Comparison of ENCODE assay signal across 24 cellular contexts in genomic region chr10:2957785-2958184, GRCh38.
DNase-seq lines count a peak whose midpoint lies in the region; ATAC-seq, FAIRE-seq and TF ChIP-seq lines count a peak whose summit lies in the region.
"Had no signal": no experiment of that assay in that cellular context is flagged by ENCODE, and none has a peak within 500 bp of the region (broad histone marks: within the 10 kb centered on the region; RNA-seq: fewer than 3 reads in every experiment).

No MANE protein-coding gene starts in this region.

- TF ChIP-seq CTCF in WTC11 (IDR thresholded peaks at IDR 0.05): no peak
- TF ChIP-seq CTCF in liver (IDR thresholded peaks at IDR 0.05; ENCODE audit: low read depth, low read length, missing input control): no peak
- no peak for TF ChIP-seq CTCF in kidney (IDR thresholded peaks at IDR 0.05; ENCODE audit: borderline replicate concordance, extremely low read depth, insufficient read depth)
- no peak for TF ChIP-seq CTCF in right atrium auricular region (IDR thresholded peaks at IDR 0.05)

- no peaks in the 10 kb centered on the region for H3K36me3 ChIP-seq in liver (ENCODE audit: control insufficient read depth in 4 of 4, insufficient read depth in 3 of 4, low read depth in 1 of 4, low read length in 3 of 4)
- H3K36me3 ChIP-seq in kidney (ENCODE audit: control insufficient read depth in 1 of 2, insufficient read depth in 2 of 2, low read length in 2 of 2): no peaks in the 10 kb centered on the region
- H3K36me3 ChIP-seq in right atrium auricular region: no peaks in the 10 kb centered on the region
- H3K36me3 ChIP-seq: BLaER1 treated with 17β-estradiol and CSF1 and Interleukin-3, amounts not matched to agents 10 nM and 100 nM had no signal

- ATAC-seq in WTC11 (no peak), left lobe of liver (peak; percentile 50), left colon (no peak)
- ATAC-seq in stimulated activated naive B cell treated with anti-CD40 and anti-IgM and Interleukin-4, amounts not matched to agents 10 μg/mL and 1 μg/mL and 100 μg/mL, for 72 hours (replicated peaks): no peak
- ATAC-seq: A549; CD8-positive, alpha-beta T cell had no signal

- CTCF ChIA-PET in WTC11 (lab: Charles Lee): interaction anchor here (1.0 kb wide), 1 partner anchor 8 kb away, joined by 3 read pairs; no protein-coding TSS in a partner anchor
- CTCF ChIA-PET in activated CD4-positive, alpha-beta memory T cell treated with anti-CD3 and anti-CD28 coated beads, Interleukin-2, amount 10 ng/mL, durations not matched to agents 7 days and 5 days (lab: Charles Lee): no interaction called here

- peaks cover 5% of the 10 kb centered on the region for H3K4me1 Mint-ChIP-seq in WTC11
- H3K4me1 Mint-ChIP-seq in stimulated activated naive B cell treated with anti-CD40 and anti-IgM and Interleukin-4, amounts not matched to agents 10 μg/mL and 1 μg/mL and 100 μg/mL, for 72 hours: peaks cover 9 to 11% of the 10 kb centered on the region in 2 donors
- no peaks in the 10 kb centered on the region for H3K4me1 Mint-ChIP-seq in activated CD4-positive, alpha-beta memory T cell treated with anti-CD3 and anti-CD28 coated beads, Interleukin-2, amount 10 ng/mL, durations not matched to agents 7 days and 5 days
- H3K4me1 Mint-ChIP-seq: B cell had no signal

- no peak overlapping the region for H3K27ac Mint-ChIP-seq in WTC11
- peak overlapping the region; percentile 42 for H3K27ac Mint-ChIP-seq in stimulated activated naive B cell treated with anti-CD40 and anti-IgM and Interleukin-4, amounts not matched to agents 10 μg/mL and 1 μg/mL and 100 μg/mL, for 72 hours
- H3K27ac Mint-ChIP-seq in activated CD4-positive, alpha-beta memory T cell treated with anti-CD3 and anti-CD28 coated beads, Interleukin-2, amount 10 ng/mL, durations not matched to agents 7 days and 5 days: no peak overlapping the region
- H3K27ac Mint-ChIP-seq: B cell; CD4-positive, alpha-beta T cell; CD8-positive, alpha-beta T cell had no signal

- peaks cover 9% of the 10 kb centered on the region for H3K27me3 Mint-ChIP-seq in WTC11 (ENCODE audit: low read depth)
- peaks cover 26 to 27% of the 10 kb centered on the region in 2 donors for H3K27me3 Mint-ChIP-seq in stimulated activated naive B cell treated with anti-CD40 and anti-IgM and Interleukin-4, amounts not matched to agents 10 μg/mL and 1 μg/mL and 100 μg/mL, for 72 hours
- H3K27me3 Mint-ChIP-seq in activated CD4-positive, alpha-beta memory T cell treated with anti-CD3 and anti-CD28 coated beads, Interleukin-2, amount 10 ng/mL, durations not matched to agents 7 days and 5 days: peaks cover 18% of the 10 kb centered on the region

- H3K4me3 ChIP-seq in liver (ENCODE audit: low read depth in 1 of 3, low read length in 3 of 3) (no peak overlapping the region), kidney (ENCODE audit: low read length in 2 of 2) (no peak overlapping the region), right atrium auricular region (no peak overlapping the region)
- H3K4me3 ChIP-seq: A549; BLaER1 treated with 17β-estradiol and CSF1 and Interleukin-3, amounts not matched to agents 10 nM and 100 nM had no signal

- intact Hi-C loops in left colon (cut with DNase I, micrococcal nuclease): no loop called here
- intact Hi-C loops in kidney (cut with DNase I): no loop called here

- H3K4me3 Mint-ChIP-seq in WTC11: no peak overlapping the region
- no peak overlapping the region for H3K4me3 Mint-ChIP-seq in stimulated activated naive B cell treated with anti-CD40 and anti-IgM and Interleukin-4, amounts not matched to agents 10 μg/mL and 1 μg/mL and 100 μg/mL, for 72 hours
- H3K4me3 Mint-ChIP-seq in activated CD4-positive, alpha-beta memory T cell treated with anti-CD3 and anti-CD28 coated beads, Interleukin-2, amount 10 ng/mL, durations not matched to agents 7 days and 5 days: no peak overlapping the region
- H3K4me3 Mint-ChIP-seq: B cell; CD4-positive, alpha-beta T cell; CD8-positive, alpha-beta T cell had no signal

- H3K27me3 ChIP-seq in liver (ENCODE audit: control insufficient read depth in 4 of 4, insufficient read depth in 4 of 4, low read length in 3 of 4): no peaks in the 10 kb centered on the region
- H3K27me3 ChIP-seq in right atrium auricular region: no peaks in the 10 kb centered on the region
- H3K27me3 ChIP-seq: BLaER1 treated with 17β-estradiol and CSF1 and Interleukin-3, amounts not matched to agents 10 nM and 100 nM had no signal

- H3K9me3 ChIP-seq in liver (ENCODE audit: control insufficient read depth in 4 of 4, low read length in 3 of 4) (no peaks in the 10 kb centered on the region), kidney (ENCODE audit: control insufficient read depth in 1 of 2, low read length in 2 of 2) (no peaks in the 10 kb centered on the region), right atrium auricular region (no peaks in the 10 kb centered on the region)
- H3K9me3 ChIP-seq: A549, Caco-2 had no signal

- peaks cover 43% of the 10 kb centered on the region for H3K9me3 Mint-ChIP-seq in WTC11
- H3K9me3 Mint-ChIP-seq in stimulated activated naive B cell treated with anti-CD40 and anti-IgM and Interleukin-4, amounts not matched to agents 10 μg/mL and 1 μg/mL and 100 μg/mL, for 72 hours: peaks cover 19 to 27% of the 10 kb centered on the region in 2 donors
- peaks cover 6% of the 10 kb centered on the region for H3K9me3 Mint-ChIP-seq in activated CD4-positive, alpha-beta memory T cell treated with anti-CD3 and anti-CD28 coated beads, Interleukin-2, amount 10 ng/mL, durations not matched to agents 7 days and 5 days
- H3K9me3 Mint-ChIP-seq: CD4-positive, alpha-beta T cell; CD8-positive, alpha-beta T cell had no signal

- POLR2A ChIA-PET in WTC11 (lab: Charles Lee): no interaction called here
- POLR2A ChIA-PET in activated CD4-positive, alpha-beta memory T cell treated with anti-CD3 and anti-CD28 coated beads, Interleukin-2, amount 10 ng/mL, durations not matched to agents 7 days and 5 days (lab: Charles Lee): no interaction called here

- no peak for TF ChIP-seq RAD21 in liver (IDR thresholded peaks at IDR 0.05)

- H3K36me3 Mint-ChIP-seq in WTC11: peaks cover 29% of the 10 kb centered on the region
- H3K36me3 Mint-ChIP-seq in stimulated activated naive B cell treated with anti-CD40 and anti-IgM and Interleukin-4, amounts not matched to agents 10 μg/mL and 1 μg/mL and 100 μg/mL, for 72 hours: peaks cover 9 to 12% of the 10 kb centered on the region in 2 donors
- H3K36me3 Mint-ChIP-seq in activated CD4-positive, alpha-beta memory T cell treated with anti-CD3 and anti-CD28 coated beads, Interleukin-2, amount 10 ng/mL, durations not matched to agents 7 days and 5 days (ENCODE audit: low read depth): no peaks in the 10 kb centered on the region
- H3K36me3 Mint-ChIP-seq: CD8-positive, alpha-beta T cell had no signal

- H3K4me1 ChIP-seq in liver (ENCODE audit: control insufficient read depth in 4 of 4, insufficient read depth in 4 of 4, low read length in 3 of 4) (no peaks in the 10 kb centered on the region), kidney (ENCODE audit: control insufficient read depth in 1 of 2, insufficient read depth in 1 of 2, low read depth in 1 of 2, low read length in 2 of 2) (no peaks in the 10 kb centered on the region), right atrium auricular region (no peaks in the 10 kb centered on the region)
- H3K4me1 ChIP-seq: A549; BLaER1 treated with 17β-estradiol and CSF1 and Interleukin-3, amounts not matched to agents 10 nM and 100 nM had no signal

- no peak for FAIRE-seq in kidney (lab: Jason Lieb, UNC)
- FAIRE-seq: A549, D721Med, G401.6, GM12891, GM18507 had no signal

- 38% methylated on average over 2 of the region's 2 CpGs for WGBS in liver

- H3K27ac ChIP-seq in liver (ENCODE audit: low read depth in 1 of 2, low read length in 2 of 2): no peak overlapping the region
- H3K27ac ChIP-seq in kidney (ENCODE audit: low read depth in 2 of 2, low read length in 2 of 2): no peak overlapping the region
- no peak overlapping the region for H3K27ac ChIP-seq in right atrium auricular region
- H3K27ac ChIP-seq: 22Rv1; A549; BLaER1 treated with 17β-estradiol and CSF1 and Interleukin-3, amounts not matched to agents 10 nM and 100 nM; C4-2B had no signal

- H3K9ac ChIP-seq in liver (ENCODE audit: low read depth in 1 of 2, low read length in 2 of 2) (no peak overlapping the region), kidney (ENCODE audit: low read length in 2 of 2) (no peak overlapping the region)
- H3K9ac ChIP-seq: BLaER1 treated with 17β-estradiol and CSF1 and Interleukin-3, amounts not matched to agents 10 nM and 100 nM had no signal

- DNase-seq in WTC11 (ENCODE audit: low spot score) (no peak), left lobe of liver (ENCODE audit: low spot score) (no peak), left colon (no peak), kidney (no peak), right atrium auricular region (ENCODE audit: low spot score) (no peak)
- DNase-seq in stimulated activated naive B cell treated with anti-CD40 and anti-IgM and Interleukin-4, amounts not matched to agents 10 μg/mL and 1 μg/mL and 100 μg/mL, for 72 hours: no peak
- no peak for DNase-seq in activated CD4-positive, alpha-beta memory T cell treated with anti-CD3 and anti-CD28 coated beads, Interleukin-2, amount 10 ng/mL, durations not matched to agents 7 days and 5 days
- DNase-seq: AML-193; Caco-2; Calu3; CD4-positive, alpha-beta T cell; CD8-positive, alpha-beta T cell; DMS79 treated with DMSO at 0.1 percent for 48 hours; GF-D8 had no signal

TF ChIP-seq in WTC11, 78 proteins besides CTCF, POLR2A, EP300 and RAD21:
- TF ChIP-seq CDX4 (CRISPR knock-in tag; IDR thresholded peaks at IDR 0.05; ENCODE audit: borderline replicate concordance): no peak
- peak; percentile 26; the same call in 1 of the 2 replicates for TF ChIP-seq GABPB1 (CRISPR knock-in tag; IDR thresholded peaks at IDR 0.05)

TF ChIP-seq in liver, 16 proteins besides CTCF, POLR2A, EP300 and RAD21 (continues in another document):
- peak; percentile 22 to 27 for TF ChIP-seq HNF4A (conservative IDR thresholded peaks at IDR 0.05)
